In genomic region chr1:50976111-50976889, GRCh38 we compare ENCODE assay signal across 8 cellular contexts. TPM values are rescaled to one million over a fixed set of nuclear protein-coding genes. Genes with fewer than 3 reads are reported as not detected.
DNase-seq lines count a peak whose midpoint lies in the region; ATAC-seq, FAIRE-seq and TF ChIP-seq lines count a peak whose summit lies in the region.

No MANE protein-coding gene starts in this region.

- POLR2A ChIA-PET in K562 (lab: Yijun Ruan, JAX), result interaction anchor here (1.0 to 4.7 kb wide), 7 partner anchors 7 to 67 kb away, joined by 3 to 65 read pairs (median 6); partner anchors contain the start of genes CDKN2C and FAF1

- in situ Hi-C loops in K562 (cut with MboI), result no loop called here

- peak overlapping the region; percentile 96 for H3K27ac ChIP-seq in K562 (ENCODE audit: extremely low read depth, low read depth, low read length)
- H3K27ac ChIP-seq in mucosa of rectum (ENCODE audit: low read depth in 2 of 2, low read length in 2 of 2), result peak overlapping the region; percentile 81 to 89

- no peak for TF ChIP-seq RAD21 in K562 (CRISPR knock-in tag; conservative IDR thresholded peaks at IDR 0.05 in 1 of 2, IDR thresholded peaks at IDR 0.05 in 1 of 2)

- ATAC-seq in GM21723 (IDR thresholded peaks at IDR 0.05; ENCODE audit: unreplicated experiment), result peak; percentile 12
- ATAC-seq in K562, result peak; percentile 28
- ATAC-seq in GM21786 (IDR thresholded peaks at IDR 0.05; ENCODE audit: unreplicated experiment), result no peak
- no peak for ATAC-seq in HG03571 (IDR thresholded peaks at IDR 0.05; ENCODE audit: unreplicated experiment)

- H3K9me1 ChIP-seq in K562 (ENCODE audit: control insufficient read depth, insufficient read depth, low read length), result no peaks in the 10 kb centered on the region

- H3K4me2 ChIP-seq in K562 (ENCODE audit: insufficient read depth, low read length), result peak overlapping the region; percentile 89

- FAIRE-seq in K562 (lab: Jason Lieb, UNC), result no peak

- H3K4me1 ChIP-seq in K562 (replicated peaks in 1 of 2; ENCODE audit: control insufficient read depth in 2 of 2, insufficient read depth in 2 of 2, low read length in 2 of 2) (peaks cover 17% of the 10 kb centered on the region in 2 experiments), mucosa of rectum (ENCODE audit: control insufficient read depth in 2 of 2, insufficient read depth in 2 of 2, low read length in 2 of 2) (peaks cover 4 to 8% of the 10 kb centered on the region in 2 donors)

- TF ChIP-seq CTCF in K562 (IDR thresholded peaks at IDR 0.05 in 2 of 3, conservative IDR thresholded peaks at IDR 0.05 in 1 of 3; ENCODE audit: insufficient read depth in 2 of 3, low read depth in 1 of 3, low read length in 3 of 3), result no peak

- intact Hi-C loops in K562 (cut with micrococcal nuclease), result loop anchor here (5.0 to 10.0 kb wide), 2 partner anchors 66 to 759 kb away; no protein-coding TSS in a partner anchor

- H3K9me3 ChIP-seq in K562 (replicated peaks; ENCODE audit: control insufficient read depth, insufficient read depth, low read depth, low read length) (no peaks in the 10 kb centered on the region), mucosa of rectum (ENCODE audit: control insufficient read depth in 2 of 2, low read length in 2 of 2) (no peaks in the 10 kb centered on the region)

- CTCF ChIA-PET in K562 (lab: Yijun Ruan, JAX; ENCODE audit: low intra/inter-chr PET ratio), result no interaction called here

- H3K9ac ChIP-seq in K562 (ENCODE audit: insufficient read depth in 1 of 2, low read depth in 2 of 2, low read length in 2 of 2) (peak overlapping the region; percentile 91 to 95; a peak in 3 of 4 replicates), mucosa of rectum (ENCODE audit: low read depth in 1 of 2, low read length in 2 of 2) (peak overlapping the region in 1 of 2 donors; percentile 71)

- peak overlapping the region; percentile 87 for H2AFZ ChIP-seq in K562 (ENCODE audit: low read depth, low read length)

- no peaks in the 10 kb centered on the region for H3K27me3 ChIP-seq in K562 (ENCODE audit: control insufficient read depth in 2 of 2, insufficient read depth in 2 of 2, low read length in 2 of 2)
- no peaks in the 10 kb centered on the region for H3K27me3 ChIP-seq in mucosa of rectum (ENCODE audit: control insufficient read depth in 2 of 2, insufficient read depth in 2 of 2, low read length in 2 of 2)

- H3K36me3 ChIP-seq in K562 (ENCODE audit: control insufficient read depth, insufficient read depth, low read length), result peaks cover 17% of the 10 kb centered on the region; the same call in 1 of the 3 replicates
- no peaks in the 10 kb centered on the region for H3K36me3 ChIP-seq in mucosa of rectum (ENCODE audit: control insufficient read depth in 2 of 2, insufficient read depth in 2 of 2, low read length in 2 of 2)

- peaks cover 94% of the 10 kb centered on the region for H3K79me2 ChIP-seq in K562 (ENCODE audit: control insufficient read depth, insufficient read depth, low read length)

- 5% methylated on average over 19 of the region's 19 CpGs for WGBS in K562 (ENCODE audit: insufficient coverage, low coverage, missing lambda C conversion rate)

- TF ChIP-seq POLR2A in K562 (conservative IDR thresholded peaks at IDR 0.05), result peak; percentile 45; the same call in 1 of the 2 replicates

- TF ChIP-seq EP300 in K562 (IDR thresholded peaks at IDR 0.05; ENCODE audit: low read length), result no peak

- H4K20me1 ChIP-seq in K562 (replicated peaks; ENCODE audit: control insufficient read depth, insufficient read depth, low read length), result no peaks in the 10 kb centered on the region

- peak; percentile 76 for DNase-seq in COR-L47 (lab: John Stamatoyannopoulos, UW)
- DNase-seq in NCI-H345 treated with DMSO at 0.1 percent for 48 hours (lab: John Stamatoyannopoulos, UW; ENCODE audit: unreplicated experiment), result peak; percentile 86
- peak; percentile 23 to 62 (median 44) for DNase-seq in K562 (ENCODE audit: extremely low read depth in 1 of 4, low spot score in 3 of 4)
- no peak for DNase-seq in effector CD4-positive, alpha-beta T cell

- no TSS peak for BruUV-seq in K562 (replicated peaks; lab: Mats Ljungman, UMichigan)

- H3K4me3 ChIP-seq in K562 (peak overlapping the region; percentile 67), mucosa of rectum (ENCODE audit: low read length in 2 of 2) (peak overlapping the region; percentile 73 to 97)

TF ChIP-seq in K562, 482 proteins besides CTCF, POLR2A, EP300 and RAD21 (continues in another document):
- TF ChIP-seq ZFPM2 (CRISPR knock-in tag; IDR thresholded peaks at IDR 0.05) (no peak), KDM1A (IDR thresholded peaks at IDR 0.05) (peak in 1 of 2 experiments; percentile 8; a peak in 1 of 4 replicates), JUNB (CRISPR knock-in tag; conservative IDR thresholded peaks at IDR 0.05) (no peak), AFF1 (IDR thresholded peaks at IDR 0.05; ENCODE audit: low read depth in 1 of 2, partially characterized antibody in 2 of 2) (peak in 1 of 2 experiments; percentile 18), HDAC1 (IDR thresholded peaks at IDR 0.05) (0 out of 4 replicates have a peak, but pooled peaks of 1 of the 2 experiments have one; percentile 34)

RNA-seq across cellular contexts. Expression of gene CDKN2C, which starts 6.3 kb away (rescaled TPM):
- total RNA-seq in K562 (2011; cell fraction: chromatin; rRNA removed; ENCODE audit: low replicate concordance), result 15.8 and 16.4 TPM in 2 replicates
- total RNA-seq in K562 (2011; cell fraction: nucleolus; rRNA removed), result 19.7 and 20.7 TPM in 2 replicates
- total RNA-seq in K562 (2011; cell fraction: nucleoplasm; rRNA removed), result 19.7 and 23.7 TPM in 2 replicates
- total RNA-seq in K562 (2014; rRNA removed), result 74.3 and 82.0 TPM in 2 replicates
- 38.2 and 41.3 TPM in 2 replicates for total RNA-seq in K562 (2014; rRNA removed; fragmentation: Illumina TruSeq; extraction: Trizol)
- 64.5 and 67.1 TPM in 2 replicates for total RNA-seq in K562 (2015; rRNA removed; fragmentation: Illumina TruSeq; extraction: Trizol)
- total RNA-seq in K562 (2021), result 56.7 and 62.2 TPM in 2 replicates
- polyA plus RNA-seq in K562 (2011; rRNA removed), result 27.0 and 28.5 TPM in 2 replicates
- 30.9 and 35.2 TPM in 2 replicates for polyA plus RNA-seq in K562 (2011; cell fraction: cytosol; rRNA removed)
- 17.3 and 17.5 TPM in 2 replicates for polyA plus RNA-seq in K562 (2011; cell fraction: nucleus; rRNA removed)
- 67.6 and 71.5 TPM in 2 replicates for polyA plus RNA-seq in K562 (2012)
- polyA plus RNA-seq in K562 (2014; fragmentation: Illumina TruSeq; extraction: Trizol), result 40.5 and 45.9 TPM in 2 replicates
- 10 to 100 TPM; 11.9 to 18.2 TPM for polyA plus RNA-seq in K562 (2014; fragmentation: Nextera tagmentation; extraction: Ambion mirVana)
- 56.3 and 56.4 TPM in 2 replicates for polyA plus RNA-seq in K562 (2014; rRNA removed)
- 25.9 and 29.4 TPM in 2 replicates for polyA minus RNA-seq in K562 (2011; rRNA and poly(A)+ RNA removed)
- polyA minus RNA-seq in K562 (2011; cell fraction: cytosol; rRNA and poly(A)+ RNA removed), result 17.3 and 18.8 TPM in 2 replicates
- 17.5 and 42.1 TPM in 2 replicates for polyA minus RNA-seq in K562 (2011; cell fraction: nucleus; rRNA and poly(A)+ RNA removed)

RNA-seq across cellular contexts. Expression of gene FAF1, which starts 16.2 kb away (rescaled TPM):
- total RNA-seq in K562 (2011; cell fraction: chromatin; rRNA removed; ENCODE audit: low replicate concordance), result 281 and 434 TPM in 2 replicates
- total RNA-seq in K562 (2011; cell fraction: nucleolus; rRNA removed), result 44.0 and 67.8 TPM in 2 replicates
- total RNA-seq in K562 (2011; cell fraction: nucleoplasm; rRNA removed), result 165 and 180 TPM in 2 replicates
- total RNA-seq in K562 (2014; rRNA removed) (76.3 and 76.7 TPM in 2 replicates), K562 (2014; rRNA removed; fragmentation: Illumina TruSeq; extraction: Trizol) (225 and 267 TPM in 2 replicates), K562 (2015; rRNA removed; fragmentation: Illumina TruSeq; extraction: Trizol) (163 and 176 TPM in 2 replicates), K562 (2021) (186 and 190 TPM in 2 replicates)
- polyA plus RNA-seq in K562 (2011; rRNA removed) (88.2 and 118 TPM in 2 replicates), K562 (2014; fragmentation: Illumina TruSeq; extraction: Trizol) (186 and 212 TPM in 2 replicates), K562 (2014; fragmentation: Nextera tagmentation; extraction: Ambion mirVana) (10 to 100 TPM; 48.7 to 60.9 TPM), K562 (2014; rRNA removed) (78.9 and 92.7 TPM in 2 replicates)
- polyA plus RNA-seq in K562 (2011; cell fraction: cytosol; rRNA removed), result 12.0 and 44.0 TPM in 2 replicates
- 30.1 and 41.4 TPM in 2 replicates for polyA plus RNA-seq in K562 (2011; cell fraction: nucleus; rRNA removed)
- 144 and 167 TPM in 2 replicates for polyA plus RNA-seq in K562 (2012)
- polyA minus RNA-seq in K562 (2011; rRNA and poly(A)+ RNA removed), result 295 and 351 TPM in 2 replicates
- 85.8 and 99.9 TPM in 2 replicates for polyA minus RNA-seq in K562 (2011; cell fraction: cytosol; rRNA and poly(A)+ RNA removed)
- 46.4 and 174 TPM in 2 replicates for polyA minus RNA-seq in K562 (2011; cell fraction: nucleus; rRNA and poly(A)+ RNA removed)

Comparison
In these comparisons a context has a peak if more than half of its experiments do, and no peak if none do; other contexts are left out.
1. ATAC-seq: peak in GM21723 (single experiment) and K562 (single experiment); none in GM21786 (single experiment) and HG03571 (single experiment).